ENCODE assay signal across 8 cellular contexts in genomic region chr10:102641880-102642552, GRCh38. TPM values are rescaled to one million over a fixed set of nuclear protein-coding genes. Genes with fewer than 3 reads are reported as not detected.
DNase-seq lines count a peak whose midpoint lies in the region; ATAC-seq, FAIRE-seq and TF ChIP-seq lines count a peak whose summit lies in the region.

No MANE protein-coding gene starts in this region.

- FAIRE-seq in GM12891 (lab: Jason Lieb, UNC), result peak; percentile 97

- TF ChIP-seq EP300 in upper lobe of left lung (IDR thresholded peaks at IDR 0.05), result peak in 1 of 4 donors; percentile 37

- no peak for TF ChIP-seq CTCF in upper lobe of left lung (IDR thresholded peaks at IDR 0.05)

- DNase-seq in GM12891 (ENCODE audit: insufficient read length, low spot score) (peak; percentile 79), NCI-H146 treated with DMSO at 0.1 percent for 48 hours (lab: John Stamatoyannopoulos, UW; ENCODE audit: unreplicated experiment) (peak; percentile 94), T-helper 1 cell (peak; percentile 97 to 98 (median 98)), amniotic stem cell (lab: John Stamatoyannopoulos, UW) (peak; percentile 95), left cardiac atrium (peak; percentile 99), posterior cingulate gyrus (peak; percentile 96 to 100 (median 98)), upper lobe of left lung (peak; percentile 99)

- intact Hi-C loops in left cardiac atrium (cut with DNase I) (no loop called here), posterior cingulate gyrus (cut with DNase I) (loop anchor here (5.0 kb wide), 1 partner anchor 140 kb away; the partner anchor contains the start of genes ACTR1A and SUFU)

- no peaks in the 10 kb centered on the region for H3K36me3 ChIP-seq in upper lobe of left lung

- peak; percentile 41 for ATAC-seq in HG02840 (IDR thresholded peaks at IDR 0.05; ENCODE audit: low FRiP score, unreplicated experiment)
- peak; percentile 67 to 77 for ATAC-seq in left cardiac atrium
- ATAC-seq in upper lobe of left lung (ENCODE audit: low FRiP score in 2 of 2), result peak; percentile 82 to 93

- H3K4me3 ChIP-seq in upper lobe of left lung, result peak overlapping the region; percentile 71 to 97 (median 84)

- H3K9me3 ChIP-seq in upper lobe of left lung, result no peaks in the 10 kb centered on the region

- peaks cover 6 to 11% (median 6%) of the 10 kb centered on the region in 4 donors for H3K4me1 ChIP-seq in upper lobe of left lung

- H3K27me3 ChIP-seq in upper lobe of left lung, result no peaks in the 10 kb centered on the region

- peak overlapping the region; percentile 97 to 100 (median 99) for H3K27ac ChIP-seq in upper lobe of left lung

- WGBS in upper lobe of left lung, 2 donors, result 1 to 2% methylated on average over 8 to 13 of the region's 49 CpGs

- TF ChIP-seq POLR2A in GM12891 (IDR thresholded peaks at IDR 0.05; ENCODE audit: low read depth, low read length), result no peak; the same call in 1 of the 2 replicates
- TF ChIP-seq POLR2A in upper lobe of left lung (IDR thresholded peaks at IDR 0.05), result peak in 3 of 4 donors; percentile 74 to 95 (median 79)

TF ChIP-seq in GM12891, 5 proteins besides CTCF, POLR2A, EP300 and RAD21:
- TF ChIP-seq TAF1 (IDR thresholded peaks at IDR 0.05; ENCODE audit: low read depth, low read length) (no peak), SPI1 (IDR thresholded peaks at IDR 0.05; ENCODE audit: low read depth, low read length) (no peak), POLR2AphosphoS5 (IDR thresholded peaks at IDR 0.05; ENCODE audit: low read depth, low read length) (no peak), POU2F2 (IDR thresholded peaks at IDR 0.05; ENCODE audit: low read depth, low read length) (no peak; the same call in 1 of the 2 replicates), PAX5 (IDR thresholded peaks at IDR 0.05; ENCODE audit: insufficient read depth, low read length, severe bottlenecking) (no peak)

RNA-seq across cellular contexts. Expression of gene TRIM8, which starts 2.3 kb away (rescaled TPM):
- polyA plus RNA-seq in GM12891 (2012; ENCODE audit: low read depth, missing spikeins), result 33.9 TPM
- 100 to 1,000 TPM; 104 to 108 TPM for total RNA-seq in left cardiac atrium
- total RNA-seq in upper lobe of left lung, result 100 to 1,000 TPM; 162 to 279 (median 177) TPM

Comparison
In these comparisons a context has a peak if more than half of its experiments do, and no peak if none do; other contexts are left out.
1. Peak in every context shown above with its lines: DNase-seq, ATAC-seq, H3K4me3 ChIP-seq and H3K27ac ChIP-seq.